Comparison of ENCODE assay signal across 18 cellular contexts in genomic region chr1:69947837-69948236, GRCh38.
A peak's percentile ranks its signal among the peaks of the same experiment; 100 is the strongest.
DNase-seq lines count a peak whose midpoint lies in the region; ATAC-seq, FAIRE-seq and TF ChIP-seq lines count a peak whose summit lies in the region.
"Had no signal": no experiment of that assay in that cellular context is flagged by ENCODE, and none has a peak within 500 bp of the region (broad histone marks: within the 10 kb centered on the region; RNA-seq: fewer than 3 reads in every experiment).

No MANE protein-coding gene starts in this region.

- H3K27me3 ChIP-seq in SK-N-SH (ENCODE audit: insufficient read depth) (no peaks in the 10 kb centered on the region), esophagus muscularis mucosa (no peaks in the 10 kb centered on the region)
- H3K27me3 ChIP-seq: neutrophil, stomach had no signal

- CTCF ChIA-PET in SK-N-SH (lab: Yijun Ruan, JAX) = no interaction called here

- H3F3A ChIP-seq in SK-N-SH (replicated peaks; ENCODE audit: insufficient read depth) = no peaks in the 10 kb centered on the region

- ATAC-seq in HG03354 (IDR thresholded peaks at IDR 0.05; ENCODE audit: poor library complexity, severe bottlenecking, unreplicated experiment) = peak; percentile 63

- no peaks in the 10 kb centered on the region for H3K79me2 ChIP-seq in SK-N-SH (ENCODE audit: insufficient read depth)

- no peaks in the 10 kb centered on the region for H3K4me1 ChIP-seq in SK-N-SH (ENCODE audit: control insufficient read depth in 1 of 2, insufficient read depth in 2 of 2, low read depth in 1 of 2, low read length in 1 of 2)
- no peaks in the 10 kb centered on the region for H3K4me1 ChIP-seq in esophagus muscularis mucosa
- H3K4me1 ChIP-seq: stomach had no signal

- TF ChIP-seq RAD21 in SK-N-SH (IDR thresholded peaks at IDR 0.05; ENCODE audit: low read length) = no peak

- 17% methylated on average over 3 of the region's 3 CpGs for WGBS in SK-N-SH (ENCODE audit: low lambda C conversion rate)
- WGBS in esophagus muscularis mucosa = 96% methylated on average over 3 of the region's 3 CpGs

- POLR2A ChIA-PET in SK-N-SH (lab: Yijun Ruan, JAX) = no interaction called here

- DNase-seq in SK-N-SH = no peak
- peak; percentile 2 for DNase-seq in fibroblast of villous mesenchyme (ENCODE audit: low read depth)
- peak; percentile 39 for DNase-seq in urothelium cell line (ENCODE audit: low spot score)
- no peak for DNase-seq in NOMO-1 treated with DMSO at 0.1 percent for 48 hours (lab: John Stamatoyannopoulos, UW; ENCODE audit: unreplicated experiment)
- DNase-seq in esophagus muscularis mucosa (ENCODE audit: extremely low spot score) = no peak
- DNase-seq in activated CD4-positive, alpha-beta T cell treated with anti-CD3 and anti-CD28 coated beads for 4 hours = no peak
- DNase-seq: activated naive CD4-positive, alpha-beta T cell treated with anti-CD3 and anti-CD28 coated beads, Interleukin-2, amount 10 ng/mL, durations not matched to agents 7 days and 5 days; activated T-cell treated with anti-CD3 and anti-CD28 coated beads, Interleukin-2, amount 50 U/mL, for 48 hours; aorta; effector memory CD4-positive, alpha-beta T cell; head of caudate nucleus; NCI-H1436; NCI-H2227 treated with DMSO at 0.1 percent for 48 hours; stomach; T-helper 9 cell; trophoblast cell had no signal

- no peaks in the 10 kb centered on the region for H3K36me3 ChIP-seq in SK-N-SH (replicated peaks in 1 of 2; ENCODE audit: control insufficient read depth in 1 of 2, insufficient read depth in 2 of 2, low read length in 1 of 2)
- H3K36me3 ChIP-seq in esophagus muscularis mucosa = no peaks in the 10 kb centered on the region
- H3K36me3 ChIP-seq: neutrophil, stomach had no signal

- H2AFZ ChIP-seq in SK-N-SH (ENCODE audit: low read depth) = peak overlapping the region; percentile 66; the same call in 1 of the 2 replicates

- H3K4me2 ChIP-seq in SK-N-SH = no peak overlapping the region

- intact Hi-C loops in esophagus muscularis mucosa (cut with DNase I) = no loop called here

- peaks cover 4% of the 10 kb centered on the region; the same call in 1 of the 2 replicates for H3K9me3 ChIP-seq in SK-N-SH
- peaks cover 0 to 14% (median 0%) of the 10 kb centered on the region in 4 donors for H3K9me3 ChIP-seq in esophagus muscularis mucosa
- H3K9me3 ChIP-seq: neutrophil had no signal

- no peak for TF ChIP-seq CTCF in SK-N-SH (IDR thresholded peaks at IDR 0.05)
- TF ChIP-seq CTCF in fibroblast of villous mesenchyme (IDR thresholded peaks at IDR 0.05; ENCODE audit: insufficient read depth, low read depth, low read length) = no peak
- no peak for TF ChIP-seq CTCF in esophagus muscularis mucosa (IDR thresholded peaks at IDR 0.05)

- no peaks in the 10 kb centered on the region for H4K20me1 ChIP-seq in SK-N-SH (ENCODE audit: insufficient read depth)

- FAIRE-seq in urothelium cell line (lab: Jason Lieb, UNC) = no peak

- no peak overlapping the region for H3K27ac ChIP-seq in SK-N-SH (ENCODE audit: low read depth in 2 of 2, low read length in 1 of 2)
- no peak overlapping the region for H3K27ac ChIP-seq in esophagus muscularis mucosa (replicated peaks in 1 of 4)
- H3K27ac ChIP-seq: neutrophil, stomach had no signal

- TF ChIP-seq POLR2A in esophagus muscularis mucosa (IDR thresholded peaks at IDR 0.05; ENCODE audit: low read depth) = no peak

- TF ChIP-seq EP300 in SK-N-SH (IDR thresholded peaks at IDR 0.05; ENCODE audit: borderline replicate concordance in 1 of 2, low read depth in 1 of 2, low read length in 1 of 2) (no peak), esophagus muscularis mucosa (IDR thresholded peaks at IDR 0.05) (no peak)

- no peaks in the 10 kb centered on the region for H3K9me2 ChIP-seq in SK-N-SH

- H3K9ac ChIP-seq in SK-N-SH = no peak overlapping the region

- H3K4me3 ChIP-seq in SK-N-SH (ENCODE audit: low read depth in 2 of 2, low read length in 1 of 2) = no peak overlapping the region
- no peak overlapping the region for H3K4me3 ChIP-seq in fibroblast of villous mesenchyme (ENCODE audit: low read depth, low read length)
- no peak overlapping the region for H3K4me3 ChIP-seq in esophagus muscularis mucosa
- H3K4me3 ChIP-seq: stomach had no signal

TF ChIP-seq in SK-N-SH, 30 proteins besides CTCF, POLR2A, EP300 and RAD21 (continues in another document):
- TF ChIP-seq MAX (IDR thresholded peaks at IDR 0.05; ENCODE audit: low read depth) (no peak), TCF12 (IDR thresholded peaks at IDR 0.05) (peak; percentile 29; the same call in 1 of the 2 replicates), FOSL2 (IDR thresholded peaks at IDR 0.05; ENCODE audit: borderline replicate concordance, low read depth) (peak; percentile 51; the same call in 1 of the 2 replicates), ELF1 (IDR thresholded peaks at IDR 0.05) (no peak), SMC3 (IDR thresholded peaks at IDR 0.05; ENCODE audit: low read depth, low read length) (no peak), FOXJ3 (CRISPR knock-in tag; IDR thresholded peaks at IDR 0.05) (no peak), JUND (IDR thresholded peaks at IDR 0.05) (peak; percentile 52), NRF1 (IDR thresholded peaks at IDR 0.05; ENCODE audit: low read depth, low read length) (no peak), IRF3 (IDR thresholded peaks at IDR 0.05; ENCODE audit: low read depth, low read length) (no peak), USF1 (IDR thresholded peaks at IDR 0.05; ENCODE audit: borderline replicate concordance, low read depth) (no peak), TEAD4 (IDR thresholded peaks at IDR 0.05; ENCODE audit: borderline replicate concordance, insufficient read depth) (no peak; the same call in 1 of the 2 replicates), PBX3 (IDR thresholded peaks at IDR 0.05) (peak; percentile 35), CHD2 (IDR thresholded peaks at IDR 0.05; ENCODE audit: low read length, partially characterized antibody) (no peak), NFIC (IDR thresholded peaks at IDR 0.05; ENCODE audit: borderline replicate concordance) (no peak), TAF1 (IDR thresholded peaks at IDR 0.05; ENCODE audit: borderline replicate concordance, low read depth, low read length) (no peak), POLR2AphosphoS5 (IDR thresholded peaks at IDR 0.05; ENCODE audit: low read depth, low read length) (no peak), REST (IDR thresholded peaks at IDR 0.05; ENCODE audit: low read depth, low read length) (no peak)

Comparison
In these comparisons a context has a peak if more than half of its experiments do, and no peak if none do; other contexts are left out.
1. DNase-seq: peak in fibroblast of villous mesenchyme (single experiment) and urothelium cell line (single experiment); none in SK-N-SH (single experiment), NOMO-1 treated with DMSO at 0.1 percent for 48 hours (single experiment), esophagus muscularis mucosa (single experiment) and activated CD4-positive, alpha-beta T cell treated with anti-CD3 and anti-CD28 coated beads for 4 hours (0 of 2).